ENCODE assay signal across 2 cellular contexts in the genomic region with DNA sequence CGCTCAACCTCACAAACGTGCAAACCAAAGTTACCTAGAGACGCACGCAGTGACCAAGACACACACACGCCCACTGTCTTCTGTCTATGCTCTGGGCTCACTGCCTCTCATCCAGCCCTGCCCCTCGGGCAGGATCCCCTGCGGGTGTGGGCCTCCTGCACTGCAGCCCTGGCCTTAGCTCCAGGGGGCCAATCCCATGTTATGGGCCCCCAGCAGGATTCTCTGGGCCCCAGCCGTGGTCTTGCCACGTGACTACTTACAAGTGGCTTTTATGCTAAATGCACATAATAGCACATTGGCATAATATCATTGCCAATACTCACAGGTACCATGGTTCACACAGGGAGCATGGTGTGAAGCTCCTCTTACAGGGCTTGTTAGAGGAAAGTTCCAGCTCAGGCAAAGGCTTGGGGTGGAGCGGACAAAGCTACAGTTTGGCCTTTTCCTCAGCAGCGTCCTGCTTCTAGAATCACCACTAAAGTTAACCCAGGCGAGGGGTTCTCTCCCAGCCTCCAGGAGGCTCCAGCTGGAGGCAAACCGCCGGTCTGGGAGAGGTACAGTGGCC.
TF ChIP-seq lines count a peak whose summit lies in the region.

No MANE protein-coding gene starts in this region.

TF ChIP-seq in HEK293, 187 proteins besides CTCF, POLR2A, EP300 and RAD21:
- no peak for TF ChIP-seq ZXDB (tag by site-specific recombination; IDR thresholded peaks at IDR 0.05)
- TF ChIP-seq MZF1 (tag by site-specific recombination; IDR thresholded peaks at IDR 0.05; ENCODE audit: borderline replicate concordance) = no peak
- no peak for TF ChIP-seq ZNF335 (tag by site-specific recombination; conservative IDR thresholded peaks at IDR 0.05)
- TF ChIP-seq ZFP69B (tag by site-specific recombination; IDR thresholded peaks at IDR 0.05) = 0 out of 2 replicates have a peak, but pooled peaks have one; percentile 21
- TF ChIP-seq, protein P1, sequence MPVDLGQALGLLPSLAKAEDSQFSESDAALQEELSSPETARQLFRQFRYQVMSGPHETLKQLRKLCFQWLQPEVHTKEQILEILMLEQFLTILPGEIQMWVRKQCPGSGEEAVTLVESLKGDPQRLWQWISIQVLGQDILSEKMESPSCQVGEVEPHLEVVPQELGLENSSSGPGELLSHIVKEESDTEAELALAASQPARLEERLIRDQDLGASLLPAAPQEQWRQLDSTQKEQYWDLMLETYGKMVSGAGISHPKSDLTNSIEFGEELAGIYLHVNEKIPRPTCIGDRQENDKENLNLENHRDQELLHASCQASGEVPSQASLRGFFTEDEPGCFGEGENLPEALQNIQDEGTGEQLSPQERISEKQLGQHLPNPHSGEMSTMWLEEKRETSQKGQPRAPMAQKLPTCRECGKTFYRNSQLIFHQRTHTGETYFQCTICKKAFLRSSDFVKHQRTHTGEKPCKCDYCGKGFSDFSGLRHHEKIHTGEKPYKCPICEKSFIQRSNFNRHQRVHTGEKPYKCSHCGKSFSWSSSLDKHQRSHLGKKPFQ (tag by site-specific recombination; IDR thresholded peaks at IDR 0.05) = peak; percentile 86
- TF ChIP-seq ZIC2 (tag by site-specific recombination; IDR thresholded peaks at IDR 0.05) = peak; percentile 100
- peak; percentile 57; the same call in 1 of the 2 replicates for TF ChIP-seq GLIS2 (tag by site-specific recombination; IDR thresholded peaks at IDR 0.05)
- 0 out of 2 replicates have a peak, but pooled peaks have one; percentile 16 for TF ChIP-seq ZFHX2 (tag by site-specific recombination; conservative IDR thresholded peaks at IDR 0.05)
- peak; percentile 99 for TF ChIP-seq GLIS1 (tag by site-specific recombination; IDR thresholded peaks at IDR 0.05)
- 0 out of 2 replicates have a peak, but pooled peaks have one; percentile 10 for TF ChIP-seq IKZF3 (tag by site-specific recombination; IDR thresholded peaks at IDR 0.05)
- no peak for TF ChIP-seq ZNF214 (tag by site-specific recombination; IDR thresholded peaks at IDR 0.05; ENCODE audit: borderline replicate concordance)
- TF ChIP-seq ZNF423 (tag by site-specific recombination; IDR thresholded peaks at IDR 0.05) = peak; percentile 76
- no peak for TF ChIP-seq ZBTB21 (tag by site-specific recombination; IDR thresholded peaks at IDR 0.05)
TF ChIP-seq in HEK293: peak in this region for 8.

TF ChIP-seq in GM12878, 131 proteins besides CTCF, POLR2A, EP300 and RAD21:
- TF ChIP-seq, protein P2, sequence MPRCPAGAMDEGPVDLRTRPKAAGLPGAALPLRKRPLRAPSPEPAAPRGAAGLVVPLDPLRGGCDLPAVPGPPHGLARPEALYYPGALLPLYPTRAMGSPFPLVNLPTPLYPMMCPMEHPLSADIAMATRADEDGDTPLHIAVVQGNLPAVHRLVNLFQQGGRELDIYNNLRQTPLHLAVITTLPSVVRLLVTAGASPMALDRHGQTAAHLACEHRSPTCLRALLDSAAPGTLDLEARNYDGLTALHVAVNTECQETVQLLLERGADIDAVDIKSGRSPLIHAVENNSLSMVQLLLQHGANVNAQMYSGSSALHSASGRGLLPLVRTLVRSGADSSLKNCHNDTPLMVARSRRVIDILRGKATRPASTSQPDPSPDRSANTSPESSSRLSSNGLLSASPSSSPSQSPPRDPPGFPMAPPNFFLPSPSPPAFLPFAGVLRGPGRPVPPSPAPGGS (IDR thresholded peaks at IDR 0.05; ENCODE audit: borderline replicate concordance, insufficient read depth, low read depth, low read length, poor library complexity, severe bottlenecking) = peak; percentile 12
- TF ChIP-seq EGR1 (IDR thresholded peaks at IDR 0.05; ENCODE audit: borderline replicate concordance in 1 of 2, low read depth in 2 of 2, low read length in 2 of 2) = no peak
